Comparison of ENCODE assay signal across 8 cellular contexts in genomic region chr4:142840516-142841123, GRCh38. TPM values are rescaled to one million over a fixed set of nuclear protein-coding genes. Genes with fewer than 3 reads are reported as not detected.
DNase-seq lines count a peak whose midpoint lies in the region; ATAC-seq, FAIRE-seq and TF ChIP-seq lines count a peak whose summit lies in the region.

No MANE protein-coding gene starts in this region.

- H3K36me3 ChIP-seq in CD8-positive, alpha-beta T cell (ENCODE audit: insufficient read depth, low read length) = no peaks in the 10 kb centered on the region
- no peaks in the 10 kb centered on the region for H3K36me3 ChIP-seq in WERI-Rb-1

- H3K27ac Mint-ChIP-seq in CD8-positive, alpha-beta T cell = no peak overlapping the region
- no peak overlapping the region for H3K27ac Mint-ChIP-seq in activated naive CD4-positive, alpha-beta T cell treated with anti-CD3 and anti-CD28 coated beads for 36 hours

- H3K9me3 ChIP-seq in CD8-positive, alpha-beta T cell (ENCODE audit: low read length) = no peaks in the 10 kb centered on the region
- no peaks in the 10 kb centered on the region for H3K9me3 ChIP-seq in WERI-Rb-1 (ENCODE audit: severe bottlenecking)

- H3K27me3 ChIP-seq in CD8-positive, alpha-beta T cell (ENCODE audit: insufficient read depth, low read length) = peaks cover 4% of the 10 kb centered on the region
- peaks cover 10% of the 10 kb centered on the region for H3K27me3 ChIP-seq in WERI-Rb-1 (ENCODE audit: insufficient read depth, low read depth, severe bottlenecking)

- peaks cover 12% of the 10 kb centered on the region for H3K27me3 Mint-ChIP-seq in CD8-positive, alpha-beta T cell (ENCODE audit: low read depth)
- no peaks in the 10 kb centered on the region for H3K27me3 Mint-ChIP-seq in activated naive CD4-positive, alpha-beta T cell treated with anti-CD3 and anti-CD28 coated beads for 36 hours (ENCODE audit: low read depth)

- no peak for ATAC-seq in CD8-positive, alpha-beta T cell
- ATAC-seq in GM21723 (IDR thresholded peaks at IDR 0.05; ENCODE audit: unreplicated experiment) (no peak), GM19328 (IDR thresholded peaks at IDR 0.05; ENCODE audit: unreplicated experiment) (no peak)

- no peak overlapping the region for H3K27ac ChIP-seq in CD8-positive, alpha-beta T cell (ENCODE audit: low read depth, low read length)
- H3K27ac ChIP-seq in WERI-Rb-1 = no peak overlapping the region

- no peak for DNase-seq in CD8-positive, alpha-beta T cell
- peak; percentile 27 for DNase-seq in Jurkat, Clone E6-1 (ENCODE audit: low read depth, low spot score)
- DNase-seq in WERI-Rb-1 (no peak), foreskin melanocyte (no peak)
- DNase-seq in activated naive CD4-positive, alpha-beta T cell treated with anti-CD3 and anti-CD28 coated beads for 36 hours = no peak

- no peak overlapping the region for H3K4me3 Mint-ChIP-seq in CD8-positive, alpha-beta T cell
- no peak overlapping the region for H3K4me3 Mint-ChIP-seq in activated naive CD4-positive, alpha-beta T cell treated with anti-CD3 and anti-CD28 coated beads for 36 hours

- TF ChIP-seq CTCF in CD8-positive, alpha-beta T cell (IDR thresholded peaks at IDR 0.05) = peak; percentile 77
- TF ChIP-seq CTCF in WERI-Rb-1 (IDR thresholded peaks at IDR 0.05; ENCODE audit: low read depth, low read length) = peak; percentile 36; the same call in 1 of the 2 replicates

- CTCF ChIA-PET in CD8-positive, alpha-beta T cell (lab: Charles Lee) = interaction anchor here (0.9 to 1.3 kb wide), 4 partner anchors 487 to 716 kb away, joined by 3 to 7 read pairs (median 4); no protein-coding TSS in a partner anchor
- CTCF ChIA-PET in activated naive CD4-positive, alpha-beta T cell treated with anti-CD3 and anti-CD28 coated beads for 36 hours (lab: Charles Lee) = interaction anchor here (0.8 to 1.2 kb wide), 5 partner anchors 11 to 434 kb away, joined by 3 to 5 read pairs (median 3); no protein-coding TSS in a partner anchor

- peaks cover 4% of the 10 kb centered on the region for H3K4me1 ChIP-seq in CD8-positive, alpha-beta T cell (ENCODE audit: insufficient read depth, low read length)

- H3K4me3 ChIP-seq in CD8-positive, alpha-beta T cell (ENCODE audit: low read depth, low read length) = no peak overlapping the region
- no peak overlapping the region for H3K4me3 ChIP-seq in Jurkat, Clone E6-1 (ENCODE audit: low read length)
- no peak overlapping the region for H3K4me3 ChIP-seq in WERI-Rb-1 (ENCODE audit: low read depth, low read length)

- intact Hi-C loops in CD8-positive, alpha-beta T cell (cut with DNase I, micrococcal nuclease) = loop anchor here (1.0 to 10.0 kb wide), 5 partner anchors 126 to 1616 kb away; partner anchors contain the start of gene ZNF330 (in 1 of the 2)
- intact Hi-C loops in activated naive CD4-positive, alpha-beta T cell treated with anti-CD3 and anti-CD28 coated beads for 36 hours (cut with micrococcal nuclease) = loop anchor here (1.0 to 10.0 kb wide), 7 partner anchors 16 to 1076 kb away; no protein-coding TSS in a partner anchor

- FAIRE-seq in islet of Langerhans (lab: Jason Lieb, UNC) = peak; percentile 98

- H3K4me1 Mint-ChIP-seq in CD8-positive, alpha-beta T cell (ENCODE audit: low read depth) = peaks cover 9% of the 10 kb centered on the region
- peaks cover 31% of the 10 kb centered on the region for H3K4me1 Mint-ChIP-seq in activated naive CD4-positive, alpha-beta T cell treated with anti-CD3 and anti-CD28 coated beads for 36 hours (ENCODE audit: low read depth)

- no peaks in the 10 kb centered on the region for H3K36me3 Mint-ChIP-seq in CD8-positive, alpha-beta T cell
- H3K36me3 Mint-ChIP-seq in activated naive CD4-positive, alpha-beta T cell treated with anti-CD3 and anti-CD28 coated beads for 36 hours (ENCODE audit: low read depth) = peaks cover 1% of the 10 kb centered on the region

- no peaks in the 10 kb centered on the region for H3K9me3 Mint-ChIP-seq in CD8-positive, alpha-beta T cell
- no peaks in the 10 kb centered on the region for H3K9me3 Mint-ChIP-seq in activated naive CD4-positive, alpha-beta T cell treated with anti-CD3 and anti-CD28 coated beads for 36 hours

- POLR2A ChIA-PET in CD8-positive, alpha-beta T cell (lab: Charles Lee) = no interaction called here

RNA-seq across cellular contexts. Expression of gene INPP4B, which starts 5.5 kb away (rescaled TPM):
- 10 to 100 TPM; 17.3 to 19.2 TPM for total RNA-seq in CD8-positive, alpha-beta T cell
- 1.2 TPM for polyA plus RNA-seq in Jurkat, Clone E6-1 (2012; ENCODE audit: insufficient read depth, insufficient read length)
- 10 to 100 TPM; 55.7 to 60.5 TPM for total RNA-seq in activated naive CD4-positive, alpha-beta T cell treated with anti-CD3 and anti-CD28 coated beads for 36 hours
